In the genomic region with DNA sequence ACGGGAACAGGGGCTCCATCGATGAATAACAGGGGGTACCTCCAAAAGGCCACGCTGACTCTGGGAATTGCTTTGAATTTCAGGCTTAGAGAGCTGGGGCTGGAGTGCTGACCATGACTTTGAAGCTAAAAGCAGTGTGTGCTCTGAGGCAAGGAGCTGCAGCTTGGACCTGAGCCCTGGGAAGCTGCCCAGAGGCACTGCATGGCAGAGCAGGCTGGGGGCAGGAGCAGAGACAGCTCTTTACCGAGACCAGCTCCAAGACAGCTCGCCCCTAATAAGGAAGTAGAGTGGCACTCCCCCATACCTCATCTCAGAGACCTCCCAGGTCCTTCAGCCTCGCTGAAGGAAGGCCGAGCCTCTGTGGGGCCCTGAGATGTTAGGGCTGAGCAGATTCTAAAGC, we compare ENCODE assay signal across 13 cellular contexts.
DNase-seq lines count a peak whose midpoint lies in the region; ATAC-seq and TF ChIP-seq lines count a peak whose summit lies in the region.
"Had no signal": no experiment of that assay in that cellular context is flagged by ENCODE, and none has a peak within 500 bp of the region (broad histone marks: within the 10 kb centered on the region; RNA-seq: fewer than 3 reads in every experiment).

No MANE protein-coding gene starts in this region.

- H3K36me3 ChIP-seq in esophagus (ENCODE audit: control insufficient read depth in 2 of 2, insufficient read depth in 2 of 2, low read length in 1 of 2) (no peaks in the 10 kb centered on the region), thyroid gland (no peaks in the 10 kb centered on the region)

- peaks cover 0 to 2% of the 10 kb centered on the region in 2 donors for H3K4me1 ChIP-seq in esophagus (ENCODE audit: control insufficient read depth in 2 of 2, insufficient read depth in 2 of 2, low read length in 1 of 2)
- H3K4me1 ChIP-seq in thyroid gland: peaks cover 15 to 22% of the 10 kb centered on the region in 2 donors
- H3K4me1 ChIP-seq: parathyroid adenoma had no signal

- H3K4me3 ChIP-seq in NB4 (ENCODE audit: low read depth, low read length) (no peak overlapping the region), esophagus (ENCODE audit: low read depth in 1 of 2, low read length in 2 of 2) (no peak overlapping the region), thyroid gland (replicated peaks in 1 of 3) (no peak overlapping the region)

- H3K27me3 ChIP-seq in esophagus (ENCODE audit: control insufficient read depth in 1 of 2, insufficient read depth in 2 of 2, low read length in 2 of 2): no peaks in the 10 kb centered on the region
- H3K27me3 ChIP-seq in thyroid gland: no peaks in the 10 kb centered on the region

- H3K27ac ChIP-seq in esophagus (ENCODE audit: low read depth in 2 of 2, low read length in 1 of 2) (peak overlapping the region; percentile 30 to 54), thyroid gland (peak overlapping the region; percentile 26 to 41 (median 38))
- H3K27ac ChIP-seq: parathyroid adenoma had no signal

- intact Hi-C loops in thyroid gland (cut with DNase I): loop anchor here (5.0 kb wide), 1 partner anchor 324 kb away; no protein-coding TSS in a partner anchor

- ATAC-seq in left lobe of liver (peak; percentile 88), HG02642 (IDR thresholded peaks at IDR 0.05; ENCODE audit: poor library complexity, unreplicated experiment) (no peak)
- no peak for ATAC-seq in stimulated activated naive B cell treated with anti-CD40 and anti-IgM and Interleukin-4, amounts not matched to agents 10 μg/mL and 1 μg/mL and 100 μg/mL, for 72 hours (replicated peaks)
- ATAC-seq: left colon, Panc1 had no signal

- no peak for TF ChIP-seq CTCF in NB4 (IDR thresholded peaks at IDR 0.05; ENCODE audit: low read depth, low read length)
- TF ChIP-seq CTCF in thyroid gland (IDR thresholded peaks at IDR 0.05): no peak

- no peak for TF ChIP-seq POLR2A in NB4 (IDR thresholded peaks at IDR 0.05; ENCODE audit: extremely low read depth, insufficient read length)
- no peak for TF ChIP-seq POLR2A in thyroid gland (IDR thresholded peaks at IDR 0.05)

- no peaks in the 10 kb centered on the region for H3K27me3 Mint-ChIP-seq in stimulated activated naive B cell treated with anti-CD40 and anti-IgM and Interleukin-4, amounts not matched to agents 10 μg/mL and 1 μg/mL and 100 μg/mL, for 72 hours

- H3K4me3 Mint-ChIP-seq in stimulated activated naive B cell treated with anti-CD40 and anti-IgM and Interleukin-4, amounts not matched to agents 10 μg/mL and 1 μg/mL and 100 μg/mL, for 72 hours: no peak overlapping the region

- H3K4me1 Mint-ChIP-seq in stimulated activated naive B cell treated with anti-CD40 and anti-IgM and Interleukin-4, amounts not matched to agents 10 μg/mL and 1 μg/mL and 100 μg/mL, for 72 hours: no peaks in the 10 kb centered on the region

- no peak overlapping the region for H3K27ac Mint-ChIP-seq in stimulated activated naive B cell treated with anti-CD40 and anti-IgM and Interleukin-4, amounts not matched to agents 10 μg/mL and 1 μg/mL and 100 μg/mL, for 72 hours

- 59 to 67% methylated on average over 7 of the region's 7 CpGs for WGBS in esophagus, 2 donors
- WGBS in thyroid gland, 2 donors: 36 to 40% methylated on average over 7 of the region's 7 CpGs

- DNase-seq in NB4 (ENCODE audit: low read depth) (peak; percentile 81), left lobe of liver (ENCODE audit: low spot score) (peak; percentile 80), thyroid gland (peak; percentile 91 to 94), NCI-H187 (lab: John Stamatoyannopoulos, UW) (no peak)
- no peak for DNase-seq in stimulated activated naive B cell treated with anti-CD40 and anti-IgM and Interleukin-4, amounts not matched to agents 10 μg/mL and 1 μg/mL and 100 μg/mL, for 72 hours
- DNase-seq: foreskin melanocyte, MV-4-11, NCI-H510A had no signal

- H3K9me3 ChIP-seq in esophagus (ENCODE audit: control insufficient read depth in 2 of 2, insufficient read depth in 1 of 2, low read depth in 1 of 2, low read length in 1 of 2) (peaks cover 0 to 4% of the 10 kb centered on the region in 2 donors), thyroid gland (no peaks in the 10 kb centered on the region)

- H3K9me3 Mint-ChIP-seq in stimulated activated naive B cell treated with anti-CD40 and anti-IgM and Interleukin-4, amounts not matched to agents 10 μg/mL and 1 μg/mL and 100 μg/mL, for 72 hours: no peaks in the 10 kb centered on the region

- H3K36me3 Mint-ChIP-seq in stimulated activated naive B cell treated with anti-CD40 and anti-IgM and Interleukin-4, amounts not matched to agents 10 μg/mL and 1 μg/mL and 100 μg/mL, for 72 hours: no peaks in the 10 kb centered on the region

Comparison
In these comparisons a context has a peak if more than half of its experiments do, and no peak if none do; other contexts are left out.
1. DNase-seq: peak in NB4 (single experiment), left lobe of liver (single experiment) and thyroid gland (2 of 2); none in stimulated activated naive B cell treated with anti-CD40 and anti-IgM and Interleukin-4, amounts not matched to agents 10 μg/mL and 1 μg/mL and 100 μg/mL, for 72 hours (single experiment) and NCI-H187 (0 of 2).